Comparison of ENCODE assay signal across 11 cellular contexts in the genomic region with DNA sequence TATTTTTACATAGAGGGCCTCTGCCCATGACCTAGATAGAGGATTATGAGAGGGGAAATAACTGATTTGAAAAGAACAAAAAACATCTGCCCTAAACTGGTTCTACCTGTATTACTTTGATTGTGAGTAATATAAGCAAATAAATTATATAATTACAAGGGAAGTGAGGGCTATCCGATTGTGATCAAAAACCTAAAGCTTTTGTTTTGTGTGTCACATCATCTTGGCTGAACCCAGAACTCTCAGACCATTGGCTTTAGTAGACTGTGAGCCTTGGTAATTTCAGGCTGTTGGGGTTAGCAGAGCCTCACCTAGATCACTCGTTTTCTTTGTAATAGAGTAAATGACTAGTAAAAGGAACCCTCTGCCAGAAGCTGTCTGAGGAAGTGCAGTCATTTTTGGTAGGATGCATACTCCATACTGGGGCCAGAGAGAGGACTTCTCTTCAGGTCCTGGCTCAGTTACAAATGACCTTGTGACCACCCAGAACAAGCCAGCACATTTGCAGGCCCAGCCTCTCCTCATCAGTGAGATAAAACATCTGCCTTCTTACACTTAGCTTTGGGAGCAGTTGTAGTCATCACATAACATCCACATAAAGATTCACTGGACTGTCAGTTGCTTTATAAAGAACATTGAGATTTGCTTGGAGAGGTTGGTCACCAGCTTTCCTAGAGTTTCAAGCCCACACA. TPM values are rescaled to one million over a fixed set of nuclear protein-coding genes. Genes with fewer than 3 reads are reported as not detected.
DNase-seq lines count a peak whose midpoint lies in the region; ATAC-seq and TF ChIP-seq lines count a peak whose summit lies in the region.
"Had no signal": no experiment of that assay in that cellular context is flagged by ENCODE, and none has a peak within 500 bp of the region (broad histone marks: within the 10 kb centered on the region; RNA-seq: fewer than 3 reads in every experiment).

No MANE protein-coding gene starts in this region.

- peak; percentile 17 for DNase-seq in EH (ENCODE audit: low read depth)
- peak; percentile 24 for DNase-seq in amniotic epithelial cell (ENCODE audit: low read depth)
- peak in 4 of 5 donors; percentile 49 to 69 (median 54) for DNase-seq in heart left ventricle
- no peak for DNase-seq in osteocyte (ENCODE audit: extremely low spot score, unreplicated experiment)
- DNase-seq in iPS-NIHi11 (ENCODE audit: low spot score) = no peak
- DNase-seq in GM19240 (ENCODE audit: insufficient read length, low spot score) = no peak
- DNase-seq in stimulated activated CD4-positive, alpha-beta T cell treated with anti-CD3 and anti-CD28 coated beads, Interleukin-4, amount 100 ng/mL, for 4 hours = no peak
- DNase-seq: NCI-H1436 treated with DMSO at 0.1 percent for 48 hours, NCI-H526 had no signal

- H3K4me1 ChIP-seq in heart left ventricle = peaks cover 5 to 75% (median 62%) of the 10 kb centered on the region in 12 donors

- no peaks in the 10 kb centered on the region for H3K9me3 ChIP-seq in heart left ventricle

- H3K27ac ChIP-seq in heart left ventricle = peak overlapping the region in 11 of 12 donors; percentile 28 to 69 (median 48)

- intact Hi-C loops in heart left ventricle (cut with DNase I) = no loop called here

- H3K36me3 ChIP-seq in heart left ventricle = peaks cover 0 to 31% (median 24%) of the 10 kb centered on the region in 9 donors

- H3K27me3 ChIP-seq in heart left ventricle = no peaks in the 10 kb centered on the region

- H3K9me3 Mint-ChIP-seq in osteocyte (ENCODE audit: unreplicated experiment) = no peaks in the 10 kb centered on the region
- H3K9me3 Mint-ChIP-seq: IgD-negative memory B cell had no signal

- TF ChIP-seq POLR2A in heart left ventricle (IDR thresholded peaks at IDR 0.05) = no peak

- H3K4me1 Mint-ChIP-seq in osteocyte (ENCODE audit: unreplicated experiment) = peaks cover 18% of the 10 kb centered on the region

- H3K36me3 Mint-ChIP-seq in osteocyte (ENCODE audit: unreplicated experiment) = peaks cover 21% of the 10 kb centered on the region

- no peak overlapping the region for H3K4me3 ChIP-seq in heart left ventricle

- H3K4me3 Mint-ChIP-seq in osteocyte (ENCODE audit: unreplicated experiment) = no peak overlapping the region

- peak; percentile 77 to 90 (median 80) for ATAC-seq in heart left ventricle
- no peak for ATAC-seq in HG02642 (IDR thresholded peaks at IDR 0.05; ENCODE audit: poor library complexity, unreplicated experiment)

- H3K27ac Mint-ChIP-seq in osteocyte (ENCODE audit: unreplicated experiment) = peak overlapping the region; percentile 74

- TF ChIP-seq CTCF in heart left ventricle (IDR thresholded peaks at IDR 0.05) (no peak), osteocyte (IDR thresholded peaks at IDR 0.05) (no peak)

- H3K27me3 Mint-ChIP-seq in osteocyte (ENCODE audit: unreplicated experiment) = no peaks in the 10 kb centered on the region
- H3K27me3 Mint-ChIP-seq: IgD-negative memory B cell had no signal

- WGBS in heart left ventricle, 4 donors = 35 to 51% (median 43%) methylated on average over 2 of the region's 2 CpGs

RNA-seq across cellular contexts. Expression of gene STK35, which starts 13.5 kb away (rescaled TPM):
- total RNA-seq in heart left ventricle (10 to 100 TPM; 10.8 to 23.0 (median 15.0) TPM), osteocyte (15.6 and 16.3 TPM in 2 replicates)
- polyA plus RNA-seq in heart left ventricle = 10 to 100 TPM in 1 of 2 donors, 1 to 10 TPM in 1; 6.0 to 14.3 TPM

Comparison
In these comparisons a context has a peak if more than half of its experiments do, and no peak if none do; other contexts are left out.
1. DNase-seq: peak in EH (single experiment), amniotic epithelial cell (single experiment) and heart left ventricle (4 of 5); none in osteocyte (single experiment), iPS-NIHi11 (single experiment), GM19240 (single experiment) and stimulated activated CD4-positive, alpha-beta T cell treated with anti-CD3 and anti-CD28 coated beads, Interleukin-4, amount 100 ng/mL, for 4 hours (0 of 2).